ENCODE assay signal across 1 cellular context in the genomic region with DNA sequence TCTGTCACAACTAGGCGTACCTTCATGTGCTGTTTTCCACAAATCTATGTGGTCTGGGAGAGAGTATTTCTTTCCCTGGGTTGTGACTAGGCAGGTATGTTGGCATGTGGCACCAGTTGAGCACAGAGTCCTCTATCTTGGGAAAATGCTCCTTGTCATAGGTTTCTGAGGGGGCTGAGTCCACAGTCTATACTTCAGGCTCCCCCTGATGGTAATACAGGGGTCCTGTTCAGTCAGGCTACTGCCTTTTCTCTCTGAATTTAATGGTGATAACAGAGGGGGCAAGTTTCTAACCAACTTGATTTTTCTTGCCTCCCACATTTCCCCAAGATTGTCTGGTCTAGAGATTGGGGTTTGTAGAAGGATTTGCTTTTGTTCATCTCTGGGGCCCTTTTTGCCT.
TF ChIP-seq lines count a peak whose summit lies in the region.

No MANE protein-coding gene starts in this region.

TF ChIP-seq in HepG2, 621 proteins besides CTCF, POLR2A, EP300 and RAD21 (continued from another document):
- TF ChIP-seq, protein P1, sequence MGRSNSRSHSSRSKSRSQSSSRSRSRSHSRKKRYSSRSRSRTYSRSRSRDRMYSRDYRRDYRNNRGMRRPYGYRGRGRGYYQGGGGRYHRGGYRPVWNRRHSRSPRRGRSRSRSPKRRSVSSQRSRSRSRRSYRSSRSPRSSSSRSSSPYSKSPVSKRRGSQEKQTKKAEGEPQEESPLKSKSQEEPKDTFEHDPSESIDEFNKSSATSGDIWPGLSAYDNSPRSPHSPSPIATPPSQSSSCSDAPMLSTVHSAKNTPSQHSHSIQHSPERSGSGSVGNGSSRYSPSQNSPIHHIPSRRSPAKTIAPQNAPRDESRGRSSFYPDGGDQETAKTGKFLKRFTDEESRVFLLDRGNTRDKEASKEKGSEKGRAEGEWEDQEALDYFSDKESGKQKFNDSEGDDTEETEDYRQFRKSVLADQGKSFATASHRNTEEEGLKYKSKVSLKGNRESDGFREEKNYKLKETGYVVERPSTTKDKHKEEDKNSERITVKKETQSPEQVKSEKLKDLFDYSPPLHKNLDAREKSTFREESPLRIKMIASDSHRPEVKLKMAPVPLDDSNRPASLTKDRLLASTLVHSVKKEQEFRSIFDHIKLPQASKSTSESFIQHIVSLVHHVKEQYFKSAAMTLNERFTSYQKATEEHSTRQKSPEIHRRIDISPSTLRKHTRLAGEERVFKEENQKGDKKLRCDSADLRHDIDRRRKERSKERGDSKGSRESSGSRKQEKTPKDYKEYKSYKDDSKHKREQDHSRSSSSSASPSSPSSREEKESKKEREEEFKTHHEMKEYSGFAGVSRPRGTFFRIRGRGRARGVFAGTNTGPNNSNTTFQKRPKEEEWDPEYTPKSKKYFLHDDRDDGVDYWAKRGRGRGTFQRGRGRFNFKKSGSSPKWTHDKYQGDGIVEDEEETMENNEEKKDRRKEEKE (IDR thresholded peaks at IDR 0.05), result no peak
- TF ChIP-seq TEAD3 (CRISPR knock-in tag; optimal IDR thresholded peaks at IDR 0.05; ENCODE audit: borderline replicate concordance) (no peak), EED (CRISPR knock-in tag; IDR thresholded peaks at IDR 0.05) (no peak), NFE2 (CRISPR knock-in tag; IDR thresholded peaks at IDR 0.05) (no peak), STAG1 (CRISPR knock-in tag; IDR thresholded peaks at IDR 0.05) (0 out of 2 replicates have a peak, but pooled peaks have one; percentile 17)
- TF ChIP-seq, protein P2, sequence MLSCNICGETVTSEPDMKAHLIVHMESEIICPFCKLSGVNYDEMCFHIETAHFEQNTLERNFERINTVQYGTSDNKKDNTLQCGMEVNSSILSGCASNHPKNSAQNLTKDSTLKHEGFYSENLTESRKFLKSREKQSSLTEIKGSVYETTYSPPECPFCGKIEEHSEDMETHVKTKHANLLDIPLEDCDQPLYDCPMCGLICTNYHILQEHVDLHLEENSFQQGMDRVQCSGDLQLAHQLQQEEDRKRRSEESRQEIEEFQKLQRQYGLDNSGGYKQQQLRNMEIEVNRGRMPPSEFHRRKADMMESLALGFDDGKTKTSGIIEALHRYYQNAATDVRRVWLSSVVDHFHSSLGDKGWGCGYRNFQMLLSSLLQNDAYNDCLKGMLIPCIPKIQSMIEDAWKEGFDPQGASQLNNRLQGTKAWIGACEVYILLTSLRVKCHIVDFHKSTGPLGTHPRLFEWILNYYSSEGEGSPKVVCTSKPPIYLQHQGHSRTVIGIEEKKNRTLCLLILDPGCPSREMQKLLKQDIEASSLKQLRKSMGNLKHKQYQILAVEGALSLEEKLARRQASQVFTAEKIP (CRISPR knock-in tag; IDR thresholded peaks at IDR 0.05; ENCODE audit: borderline replicate concordance), result no peak
TF ChIP-seq in HepG2: peak in this region for 1.
